ENCODE assay signal across 20 cellular contexts in the genomic region with DNA sequence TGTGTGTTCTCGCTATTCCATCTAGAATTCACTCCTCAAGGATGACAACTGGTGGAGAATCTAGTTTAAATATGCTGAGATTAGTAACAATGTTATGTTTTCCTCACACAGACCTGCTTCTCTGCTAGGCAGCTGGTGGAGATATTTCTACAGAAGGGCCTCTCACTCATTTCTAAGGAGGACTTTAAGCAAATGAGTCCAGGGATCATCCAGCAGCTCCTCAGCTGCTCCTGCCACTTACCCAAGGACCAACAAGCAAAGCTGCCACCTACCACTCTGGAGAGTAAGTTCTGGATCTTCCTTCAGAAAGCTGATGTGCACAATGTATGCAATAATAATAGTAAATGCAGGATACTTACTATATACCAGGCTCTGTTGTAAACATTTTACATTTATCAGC. TPM values are rescaled to one million over a fixed set of nuclear protein-coding genes. Genes with fewer than 3 reads are reported as not detected.
"Had no signal": no experiment of that assay in that cellular context is flagged by ENCODE, and none has a peak within 500 bp of the region (broad histone marks: within the 10 kb centered on the region; RNA-seq: fewer than 3 reads in every experiment).

No MANE protein-coding gene starts in this region.

- H3K36me3 Mint-ChIP-seq: activated naive CD8-positive, alpha-beta T cell treated with anti-CD3 and anti-CD28 coated beads, Interleukin-2, amount 10 ng/mL, durations not matched to agents 7 days and 5 days; natural killer cell; stimulated activated memory B cell treated with anti-CD40 and anti-IgM and Interleukin-4, amounts not matched to agents 10 μg/mL and 1 μg/mL and 100 μg/mL, for 72 hours had no signal

- H3K27me3 ChIP-seq: right lobe of liver, upper lobe of right lung had no signal

- H3K4me3 Mint-ChIP-seq: activated CD4-positive, alpha-beta T cell treated with anti-CD3 and anti-CD28 coated beads, Interleukin-2, amount 10 ng/mL, durations not matched to agents 7 days and 5 days; activated CD8-positive, alpha-beta T cell treated with anti-CD3 and anti-CD28 coated beads, Interleukin-2, amount 10 ng/mL, durations not matched to agents 7 days and 5 days; activated naive CD8-positive, alpha-beta T cell treated with anti-CD3 and anti-CD28 coated beads, Interleukin-2, amount 10 ng/mL, durations not matched to agents 7 days and 5 days; activated T-cell treated with anti-CD3 and anti-CD28 coated beads, Interleukin-2, amount 50 U/mL, for 24 hours; central memory CD8-positive, alpha-beta T cell; natural killer cell; stimulated activated memory B cell treated with anti-CD40 and anti-IgM and Interleukin-4, amounts not matched to agents 10 μg/mL and 1 μg/mL and 100 μg/mL, for 72 hours; T-helper 1 cell treated with Interleukin-12 subunit alpha and Interleukin-12 subunit beta and Interleukin-4 antibody, amounts not matched to agents 30 μg/mL and 1 μg/mL, for 36 hours had no signal

- H3K9me3 Mint-ChIP-seq: activated CD4-positive, alpha-beta T cell treated with anti-CD3 and anti-CD28 coated beads, Interleukin-2, amount 10 ng/mL, durations not matched to agents 7 days and 5 days; activated naive CD8-positive, alpha-beta T cell treated with anti-CD3 and anti-CD28 coated beads, Interleukin-2, amount 10 ng/mL, durations not matched to agents 7 days and 5 days; activated T-helper 2 cell treated with anti-CD3 and anti-CD28 coated beads, Interferon-gamma antibody, Interleukin-2, Interleukin-4, amounts not matched to agents 10 μg/mL and 5 μg/mL and 100 μg/mL, durations not matched to agents 14 hours and 24 hours and 36 hours; central memory CD8-positive, alpha-beta T cell; stimulated activated memory B cell treated with anti-CD40 and anti-IgM and Interleukin-4, amounts not matched to agents 10 μg/mL and 1 μg/mL and 100 μg/mL, for 72 hours; T-helper 1 cell treated with Interleukin-12 subunit alpha and Interleukin-12 subunit beta and Interleukin-4 antibody, amounts not matched to agents 30 μg/mL and 1 μg/mL, for 36 hours had no signal

- H3K9me3 ChIP-seq: prostate gland, right lobe of liver, upper lobe of right lung had no signal

- H3K4me1 Mint-ChIP-seq: activated CD4-positive, alpha-beta T cell treated with anti-CD3 and anti-CD28 coated beads, Interleukin-2, amount 10 ng/mL, durations not matched to agents 7 days and 5 days; activated naive CD8-positive, alpha-beta T cell treated with anti-CD3 and anti-CD28 coated beads, Interleukin-2, amount 10 ng/mL, durations not matched to agents 7 days and 5 days; central memory CD8-positive, alpha-beta T cell; natural killer cell; stimulated activated memory B cell treated with anti-CD40 and anti-IgM and Interleukin-4, amounts not matched to agents 10 μg/mL and 1 μg/mL and 100 μg/mL, for 72 hours had no signal

- H3K36me3 ChIP-seq: prostate gland, right lobe of liver, upper lobe of right lung had no signal

- ATAC-seq: activated CD8-positive, alpha-beta T cell treated with anti-CD3 and anti-CD28 coated beads, Interleukin-2, amount 10 ng/mL, durations not matched to agents 7 days and 5 days; esophagus mucosa; left cardiac atrium; natural killer cell; right lobe of liver; stimulated activated memory B cell treated with anti-CD40 and anti-IgM and Interleukin-4, amounts not matched to agents 10 μg/mL and 1 μg/mL and 100 μg/mL, for 72 hours; upper lobe of right lung had no signal

- DNase-seq: activated CD4-positive, alpha-beta T cell treated with anti-CD3 and anti-CD28 coated beads, Interleukin-2, amount 10 ng/mL, durations not matched to agents 7 days and 5 days; activated CD8-positive, alpha-beta T cell treated with anti-CD3 and anti-CD28 coated beads, Interleukin-2, amount 10 ng/mL, durations not matched to agents 7 days and 5 days; activated naive CD4-positive, alpha-beta T cell treated with Interleukin-2 at 50 U/mL for 16 hours; activated naive CD8-positive, alpha-beta T cell treated with anti-CD3 and anti-CD28 coated beads, Interleukin-2, amount 10 ng/mL, durations not matched to agents 7 days and 5 days; activated T-cell treated with anti-CD3 and anti-CD28 coated beads, Interleukin-2, amount 50 U/mL, for 24 hours; anterior cingulate cortex; cortex of kidney; hippocampal formation; left cardiac atrium; natural killer cell; right lobe of liver; stimulated activated CD4-positive, alpha-beta T cell treated with anti-CD3 and anti-CD28 coated beads, Interleukin-4, amount 100 ng/mL, for 4 hours; upper lobe of right lung had no signal

- H3K4me1 ChIP-seq: prostate gland, right lobe of liver, upper lobe of right lung had no signal

- H3K27ac Mint-ChIP-seq: activated CD4-positive, alpha-beta T cell treated with anti-CD3 and anti-CD28 coated beads, Interleukin-2, amount 10 ng/mL, durations not matched to agents 7 days and 5 days; activated CD8-positive, alpha-beta T cell treated with anti-CD3 and anti-CD28 coated beads, Interleukin-2, amount 10 ng/mL, durations not matched to agents 7 days and 5 days; activated naive CD8-positive, alpha-beta T cell treated with anti-CD3 and anti-CD28 coated beads, Interleukin-2, amount 10 ng/mL, durations not matched to agents 7 days and 5 days; activated T-cell treated with anti-CD3 and anti-CD28 coated beads, Interleukin-2, amount 50 U/mL, for 24 hours; activated T-helper 2 cell treated with anti-CD3 and anti-CD28 coated beads, Interferon-gamma antibody, Interleukin-2, Interleukin-4, amounts not matched to agents 10 μg/mL and 5 μg/mL and 100 μg/mL, durations not matched to agents 14 hours and 24 hours and 36 hours; natural killer cell; stimulated activated memory B cell treated with anti-CD40 and anti-IgM and Interleukin-4, amounts not matched to agents 10 μg/mL and 1 μg/mL and 100 μg/mL, for 72 hours; T-helper 1 cell treated with Interleukin-12 subunit alpha and Interleukin-12 subunit beta and Interleukin-4 antibody, amounts not matched to agents 30 μg/mL and 1 μg/mL, for 36 hours had no signal

- H3K27me3 Mint-ChIP-seq: activated CD4-positive, alpha-beta T cell treated with anti-CD3 and anti-CD28 coated beads, Interleukin-2, amount 10 ng/mL, durations not matched to agents 7 days and 5 days; activated naive CD8-positive, alpha-beta T cell treated with anti-CD3 and anti-CD28 coated beads, Interleukin-2, amount 10 ng/mL, durations not matched to agents 7 days and 5 days; activated T-cell treated with anti-CD3 and anti-CD28 coated beads, Interleukin-2, amount 50 U/mL, for 24 hours; central memory CD8-positive, alpha-beta T cell; stimulated activated memory B cell treated with anti-CD40 and anti-IgM and Interleukin-4, amounts not matched to agents 10 μg/mL and 1 μg/mL and 100 μg/mL, for 72 hours had no signal

- H3K27ac ChIP-seq: prostate gland, right lobe of liver, upper lobe of right lung had no signal

- H3K4me3 ChIP-seq: prostate gland, right lobe of liver, upper lobe of right lung had no signal

RNA-seq across cellular contexts. Expression of gene SLC39A12, which starts 29.5 kb away (rescaled TPM):
- total RNA-seq: activated CD4-positive, alpha-beta T cell treated with anti-CD3 and anti-CD28 coated beads, Interleukin-2, amount 10 ng/mL, durations not matched to agents 7 days and 5 days; activated CD8-positive, alpha-beta T cell treated with anti-CD3 and anti-CD28 coated beads, Interleukin-2, amount 10 ng/mL, durations not matched to agents 7 days and 5 days; activated naive CD8-positive, alpha-beta T cell treated with anti-CD3 and anti-CD28 coated beads, Interleukin-2, amount 10 ng/mL, durations not matched to agents 7 days and 5 days; activated T-helper 2 cell treated with anti-CD3 and anti-CD28 coated beads, Interferon-gamma antibody, Interleukin-2, Interleukin-4, amounts not matched to agents 10 μg/mL and 5 μg/mL and 100 μg/mL, durations not matched to agents 14 hours and 24 hours and 36 hours; left cardiac atrium; lower leg skin; natural killer cell; prostate gland had no signal
